ENCODE assay signal across 18 cellular contexts in the genomic region with DNA sequence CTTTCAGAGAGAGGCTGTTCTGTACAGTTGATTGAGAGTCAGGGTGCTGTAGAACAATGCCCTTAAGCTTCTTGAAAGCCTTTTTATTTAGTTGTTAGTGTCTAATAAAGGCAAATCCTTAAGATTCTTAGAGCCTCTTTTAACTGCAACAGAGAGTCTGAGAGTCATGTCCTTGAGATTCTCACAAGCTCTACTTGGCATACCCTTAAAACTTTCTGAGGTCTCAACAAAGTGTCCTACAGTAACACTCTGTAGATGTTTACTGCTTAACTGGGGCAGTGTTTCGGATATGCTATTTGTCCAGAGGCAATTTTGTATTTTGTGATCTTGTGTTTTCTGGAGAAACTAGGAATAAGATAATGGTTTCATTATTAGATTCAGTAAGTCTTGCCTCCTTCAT.
DNase-seq lines count a peak whose midpoint lies in the region; ATAC-seq, FAIRE-seq and TF ChIP-seq lines count a peak whose summit lies in the region.
"Had no signal": no experiment of that assay in that cellular context is flagged by ENCODE, and none has a peak within 500 bp of the region (broad histone marks: within the 10 kb centered on the region; RNA-seq: fewer than 3 reads in every experiment).

No MANE protein-coding gene starts in this region.

- H3K27me3 ChIP-seq in astrocyte (ENCODE audit: insufficient read depth, low read length) (no peaks in the 10 kb centered on the region), left lung (no peaks in the 10 kb centered on the region), testis (no peaks in the 10 kb centered on the region)
- H3K27me3 ChIP-seq: BE2C had no signal

- no peak overlapping the region for H3K4me3 Mint-ChIP-seq in astrocyte (ENCODE audit: unreplicated experiment)
- H3K4me3 Mint-ChIP-seq: CD4-positive, alpha-beta memory T cell had no signal

- H3K27me3 Mint-ChIP-seq in astrocyte (ENCODE audit: low read depth, unreplicated experiment): no peaks in the 10 kb centered on the region
- H3K27me3 Mint-ChIP-seq: CD4-positive, alpha-beta memory T cell had no signal

- peaks cover 12% of the 10 kb centered on the region for H3K4me1 Mint-ChIP-seq in astrocyte (ENCODE audit: low read depth, unreplicated experiment)
- H3K4me1 Mint-ChIP-seq: CD4-positive, alpha-beta memory T cell had no signal

- CTCF ChIA-PET in OCI-LY7 (lab: Charles Lee; ENCODE audit: unreplicated experiment): no interaction called here

- BruUV-seq in OCI-LY7 (replicated peaks; lab: Mats Ljungman, UMichigan): no TSS peak

- H3K27ac ChIP-seq in OCI-LY7 (ENCODE audit: low read depth, low read length, poor library complexity, severe bottlenecking) (no peak overlapping the region), astrocyte (ENCODE audit: low read depth, low read length) (no peak overlapping the region), left lung (no peak overlapping the region), testis (peak overlapping the region in 1 of 2 donors; percentile 44)
- H3K27ac ChIP-seq: A549, C4-2B, GM23248 had no signal

- H3K36me3 ChIP-seq in OCI-LY7 (ENCODE audit: insufficient read depth, low read length) (no peaks in the 10 kb centered on the region; the same call in 1 of the 2 replicates), astrocyte (ENCODE audit: insufficient read depth, low read length) (no peaks in the 10 kb centered on the region), left lung (no peaks in the 10 kb centered on the region), testis (ENCODE audit: low read depth, missing control alignments) (no peaks in the 10 kb centered on the region)
- H3K36me3 ChIP-seq: BE2C had no signal

- no peak overlapping the region for H3K27ac Mint-ChIP-seq in astrocyte (ENCODE audit: unreplicated experiment)
- H3K27ac Mint-ChIP-seq: CD4-positive, alpha-beta memory T cell had no signal

- H3K79me2 ChIP-seq in OCI-LY7 (ENCODE audit: insufficient read depth, low read depth, low read length) (no peaks in the 10 kb centered on the region), astrocyte (ENCODE audit: insufficient read depth, low read length) (no peaks in the 10 kb centered on the region)

- ATAC-seq in left lung (peak; percentile 44), HG03108 (IDR thresholded peaks at IDR 0.05; ENCODE audit: unreplicated experiment) (no peak)
- ATAC-seq: A549, HCT116 had no signal

- no peaks in the 10 kb centered on the region for H3K36me3 Mint-ChIP-seq in astrocyte (ENCODE audit: low read depth, unreplicated experiment)
- H3K36me3 Mint-ChIP-seq: CD4-positive, alpha-beta memory T cell had no signal

- TF ChIP-seq CTCF in OCI-LY7 (conservative IDR thresholded peaks at IDR 0.05; ENCODE audit: low read length) (no peak), astrocyte (IDR thresholded peaks at IDR 0.05; ENCODE audit: insufficient read depth, low read depth, low read length) (no peak), left lung (IDR thresholded peaks at IDR 0.05) (no peak), testis (IDR thresholded peaks at IDR 0.05) (no peak)

- DNase-seq in OCI-LY7 (ENCODE audit: low spot score): no peak
- no peak for DNase-seq in astrocyte (ENCODE audit: low read depth)
- DNase-seq in left lung: no peak
- no peak for DNase-seq in OCI-M2 (lab: John Stamatoyannopoulos, UW; ENCODE audit: unreplicated experiment)
- no peak for DNase-seq in testis
- DNase-seq: BE2C; CD4-positive, alpha-beta memory T cell; DMS153; DMS79 treated with DMSO at 0.1 percent for 48 hours; EL; GM23248 had no signal

- intact Hi-C loops in OCI-LY7 (cut with micrococcal nuclease; ENCODE audit: unreplicated experiment) (no loop called here), left lung (cut with DNase I) (no loop called here), testis (cut with DNase I; ENCODE audit: low total_unique reads) (no loop called here)

- H3K4me3 ChIP-seq in OCI-LY7 (ENCODE audit: low read depth, low read length, poor library complexity, severe bottlenecking) (no peak overlapping the region), astrocyte (ENCODE audit: insufficient read depth, low read depth, low read length) (no peak overlapping the region), left lung (no peak overlapping the region), testis (no peak overlapping the region)
- H3K4me3 ChIP-seq: A549, GM23248 had no signal

- no peak for TF ChIP-seq POLR2A in testis (IDR thresholded peaks at IDR 0.05)

- no peaks in the 10 kb centered on the region for H4K20me1 ChIP-seq in OCI-LY7 (ENCODE audit: insufficient read depth, low read length)
- H4K20me1 ChIP-seq in astrocyte (ENCODE audit: insufficient read depth, low read length): no peaks in the 10 kb centered on the region

- WGBS in testis, 2 donors: 43 to 53% methylated on average over 1 of the region's 1 CpG

- no peak overlapping the region for H3K9ac ChIP-seq in astrocyte (ENCODE audit: low read length)
- H3K9ac ChIP-seq: GM23248 had no signal

- H3K4me1 ChIP-seq in OCI-LY7 (ENCODE audit: insufficient read depth, low read length, poor library complexity, severe bottlenecking) (peaks cover 18% of the 10 kb centered on the region), astrocyte (ENCODE audit: insufficient read depth, low read length) (no peaks in the 10 kb centered on the region), left lung (peaks cover 0 to 22% of the 10 kb centered on the region in 2 donors), testis (peaks cover 3% of the 10 kb centered on the region)
- H3K4me1 ChIP-seq: A549, BE2C had no signal

- peaks cover 15% of the 10 kb centered on the region; the same call in 1 of the 2 replicates for H3K9me3 ChIP-seq in OCI-LY7 (ENCODE audit: low read length)
- H3K9me3 ChIP-seq in astrocyte (ENCODE audit: insufficient read depth, low read depth, low read length): no peaks in the 10 kb centered on the region
- H3K9me3 ChIP-seq in left lung: no peaks in the 10 kb centered on the region
- H3K9me3 ChIP-seq in testis: no peaks in the 10 kb centered on the region
- H3K9me3 ChIP-seq: A549, BE2C had no signal

- peak; percentile 17 for FAIRE-seq in astrocyte (lab: Jason Lieb, UNC)
- FAIRE-seq: A549, G401.6, GM12891, H54 had no signal

- POLR2A ChIA-PET in OCI-LY7 (lab: Charles Lee): interaction anchor here (0.8 to 3.4 kb wide), 9 partner anchors 11 to 47 kb away, joined by 3 to 20 read pairs (median 5); no protein-coding TSS in a partner anchor

- H3K4me2 ChIP-seq in OCI-LY7 (ENCODE audit: low read length): no peak overlapping the region
- H3K4me2 ChIP-seq in astrocyte (ENCODE audit: low read length): no peak overlapping the region
- H3K4me2 ChIP-seq: A549 had no signal

- H2AFZ ChIP-seq in OCI-LY7 (ENCODE audit: low read length) (peak overlapping the region; percentile 22; the same call in 1 of the 2 replicates), astrocyte (ENCODE audit: low read depth, low read length) (no peak overlapping the region)
- H2AFZ ChIP-seq: GM23248 had no signal

- no peaks in the 10 kb centered on the region for H3K9me3 Mint-ChIP-seq in astrocyte (ENCODE audit: unreplicated experiment)

- no peaks in the 10 kb centered on the region for H3K9me2 ChIP-seq in OCI-LY7 (ENCODE audit: insufficient read depth, low read length)
